ENCODE assay signal across 25 cellular contexts in genomic region chr9:35446012-35446411, GRCh38.
"Had no signal": no experiment of that assay in that cellular context is flagged by ENCODE, and none has a peak within 500 bp of the region (broad histone marks: within the 10 kb centered on the region; RNA-seq: fewer than 3 reads in every experiment).

No MANE protein-coding gene starts in this region.

- DNase-seq: stimulated activated CD4-positive, alpha-beta T cell treated with anti-CD3 and anti-CD28 coated beads, Interleukin-2, amount 100 ng/mL, for 48 hours; stimulated activated CD4-positive, alpha-beta T cell treated with anti-CD3 and anti-CD28 coated beads, Interleukin-4, amount 100 ng/mL, for 1 hour; stimulated activated CD4-positive, alpha-beta T cell treated with anti-CD3 and anti-CD28 coated beads, Interleukin-4, amount 100 ng/mL, for 24 hours; stimulated activated CD4-positive, alpha-beta T cell treated with anti-CD3 and anti-CD28 coated beads, Interleukin-4, amount 100 ng/mL, for 4 hours; stimulated activated CD8-positive, alpha-beta memory T cell treated with anti-CD3 and anti-CD28 coated beads, Interleukin-4, amount 100 ng/mL, for 48 hours; stimulated activated naive B cell treated with anti-CD40 and anti-IgM and Interleukin-4, amounts not matched to agents 10 μg/mL and 1 μg/mL and 100 μg/mL, for 72 hours; stimulated activated naive CD4-positive, alpha-beta T cell; stimulated activated naive CD4-positive, alpha-beta T cell treated with Interleukin-2 at 50 U/mL for 16 hours; stimulated activated naive CD8-positive, alpha-beta T cell treated with anti-CD3 and anti-CD28 coated beads, Interleukin-15, amount 100 ng/mL, for 72 hours; stimulated activated naive CD8-positive, alpha-beta T cell treated with anti-CD3 and anti-CD28 coated beads, Interleukin-15, Interleukin-2, amounts not matched to agents 100 U/mL and 50 U/mL, for 24 hours; stomach; substantia nigra; testis; thyroid gland; tibial artery; transverse colon; trophoblast cell; upper lobe of left lung; uterus had no signal

- H3K4me3 ChIP-seq: stomach, suprapubic skin, testis, thoracic aorta, thyroid gland, tibial artery, tibial nerve, transverse colon, upper lobe of left lung, uterus, vagina had no signal

- H3K9me3 ChIP-seq: stomach, suprapubic skin, testis, thoracic aorta, thyroid gland, tibial artery, tibial nerve, transverse colon, upper lobe of left lung, uterus, vagina had no signal

- H3K36me3 ChIP-seq: stomach, suprapubic skin, thoracic aorta, thyroid gland, tibial artery, tibial nerve, transverse colon, upper lobe of left lung, uterus, vagina had no signal

- ATAC-seq: stimulated activated effector memory CD8-positive, alpha-beta T cell treated with anti-CD3 and anti-CD28 coated beads, Interleukin-12 subunit alpha, Interleukin-12 subunit beta, amount 100 ng/mL, for 72 hours; stimulated activated memory B cell treated with anti-CD40 and anti-IgM and Interleukin-4, amounts not matched to agents 10 μg/mL and 1 μg/mL and 100 μg/mL, for 72 hours; stimulated activated naive B cell treated with anti-CD40 and anti-IgM and Interleukin-4, amounts not matched to agents 10 μg/mL and 1 μg/mL and 100 μg/mL, for 72 hours; stimulated activated naive CD8-positive, alpha-beta T cell treated with anti-CD3 and anti-CD28 coated beads, Interleukin-15, amount 100 ng/mL, for 72 hours; stimulated activated naive CD8-positive, alpha-beta T cell treated with anti-CD3 and anti-CD28 coated beads, Interleukin-15, Interleukin-2, amounts not matched to agents 100 U/mL and 50 U/mL, for 24 hours had no signal

- H3K4me1 ChIP-seq: stomach, suprapubic skin, testis, thyroid gland, tibial artery, tibial nerve, transverse colon, upper lobe of left lung, uterus, vagina had no signal

- H3K27ac ChIP-seq: stomach, suprapubic skin, testis, thoracic aorta, thyroid gland, tibial artery, tibial nerve, transverse colon, upper lobe of left lung, uterus, vagina had no signal

- H3K27me3 ChIP-seq: stomach, testis, thyroid gland, tibial artery, tibial nerve, transverse colon, upper lobe of left lung, uterus, vagina had no signal
